Comparison of ENCODE assay signal across 16 cellular contexts in the genomic region with DNA sequence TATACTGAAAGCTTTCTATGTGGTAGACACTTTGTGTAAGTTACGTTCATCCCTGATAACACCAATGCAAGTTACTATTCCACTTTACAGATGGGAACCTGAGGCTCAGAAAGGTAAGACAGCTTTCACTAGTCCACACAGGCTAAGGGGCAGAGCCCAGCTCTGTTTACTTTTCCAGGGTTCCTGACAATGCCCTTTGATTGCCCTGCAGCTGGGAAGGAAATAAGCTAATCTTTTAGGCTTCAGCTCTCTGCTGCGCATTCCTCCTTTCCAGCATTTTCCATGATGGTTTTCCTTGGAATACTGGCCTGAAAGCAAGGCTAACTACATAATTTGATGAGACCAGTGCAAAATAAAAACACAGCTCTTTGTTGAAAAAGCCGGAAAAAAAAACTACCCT.
"Had no signal": no experiment of that assay in that cellular context is flagged by ENCODE, and none has a peak within 500 bp of the region (broad histone marks: within the 10 kb centered on the region; RNA-seq: fewer than 3 reads in every experiment).

No MANE protein-coding gene starts in this region.

- H3K4me1 ChIP-seq: breast epithelium, left lung, prostate gland, right atrium auricular region, tibial artery had no signal

- ATAC-seq: activated naive CD4-positive, alpha-beta T cell treated with anti-CD3 and anti-CD28 coated beads, Interleukin-2, amount 50 U/mL, for 72 hours; left lung had no signal

- H3K4me3 ChIP-seq: adrenal gland, breast epithelium, left lung, prostate gland, right atrium auricular region, tibial artery had no signal

- H3K27me3 ChIP-seq: adrenal gland, breast epithelium, left lung, right atrium auricular region, tibial artery had no signal

- H3K36me3 ChIP-seq: adrenal gland, breast epithelium, left lung, prostate gland, right atrium auricular region, tibial artery, WERI-Rb-1 had no signal

- H3K27ac Mint-ChIP-seq: activated naive CD4-positive, alpha-beta T cell treated with anti-CD3 and anti-CD28 coated beads, Interleukin-2, amount 50 U/mL, for 72 hours had no signal

- H3K27ac ChIP-seq: adrenal gland, breast epithelium, left lung, prostate gland, right atrium auricular region, tibial artery, WERI-Rb-1 had no signal

- DNase-seq: activated CD4-positive, alpha-beta T cell treated with anti-CD3 and anti-CD28 coated beads, Interleukin-2, amount 50 U/mL, for 4 hours; activated gamma-delta T cell; adrenal gland; cerebellar nuclear complex; effector memory CD4-positive, alpha-beta T cell; left lung; mammary epithelial cell; stimulated activated CD4-positive, alpha-beta T cell treated with anti-CD3 and anti-CD28 coated beads, Interleukin-2, amount 100 ng/mL, for 24 hours; stimulated activated naive CD4-positive, alpha-beta T cell treated with Interleukin-2 at 50 U/mL for 16 hours; T-helper 2 cell; tibial artery; WERI-Rb-1 had no signal
